ENCODE assay signal across 14 cellular contexts in genomic region chr3:16388850-16389411, GRCh38.
DNase-seq lines count a peak whose midpoint lies in the region; TF ChIP-seq lines count a peak whose summit lies in the region.
"Had no signal": no experiment of that assay in that cellular context is flagged by ENCODE, and none has a peak within 500 bp of the region (broad histone marks: within the 10 kb centered on the region; RNA-seq: fewer than 3 reads in every experiment).

No MANE protein-coding gene starts in this region.

- H3K9me3 Mint-ChIP-seq in nephron progenitor cell = no peaks in the 10 kb centered on the region
- H3K9me3 Mint-ChIP-seq: activated T-cell treated with anti-CD3 and anti-CD28 coated beads, Interleukin-2, amount 50 U/mL, for 24 hours had no signal

- H3K4me3 ChIP-seq in AG09309 (ENCODE audit: control insufficient read depth, low read depth, low read length) = no peak overlapping the region
- no peak overlapping the region for H3K4me3 ChIP-seq in HEK293 (ENCODE audit: low read depth, low read length)
- H3K4me3 ChIP-seq: BLaER1 treated with 17β-estradiol and CSF1 and Interleukin-3, amounts not matched to agents 10 nM and 100 nM; Peyer's patch had no signal

- TF ChIP-seq CTCF in AG09309 (IDR thresholded peaks at IDR 0.05; ENCODE audit: control insufficient read depth, insufficient read depth, low read depth, low read length, missing control alignments) (no peak), HEK293 (tag by site-specific recombination; IDR thresholded peaks at IDR 0.05) (no peak), nephron progenitor cell (IDR thresholded peaks at IDR 0.05) (no peak)

- H3K36me3 ChIP-seq in HEK293 (ENCODE audit: control insufficient read depth in 2 of 2, insufficient read depth in 1 of 2, low read length in 2 of 2) = no peaks in the 10 kb centered on the region
- H3K36me3 ChIP-seq: Peyer's patch had no signal

- POLR2A ChIA-PET in HEK293 (lab: Yijun Ruan, JAX) = no interaction called here

- H3K27ac Mint-ChIP-seq in nephron progenitor cell = peak overlapping the region; percentile 60
- H3K27ac Mint-ChIP-seq: activated T-cell treated with anti-CD3 and anti-CD28 coated beads, Interleukin-2, amount 50 U/mL, for 24 hours had no signal

- H3K27me3 Mint-ChIP-seq in nephron progenitor cell (ENCODE audit: low read depth, poor library complexity) = peaks cover 6% of the 10 kb centered on the region
- H3K27me3 Mint-ChIP-seq: activated T-cell treated with anti-CD3 and anti-CD28 coated beads, Interleukin-2, amount 50 U/mL, for 24 hours; T-helper 17 cell had no signal

- H3K4me1 Mint-ChIP-seq in nephron progenitor cell = peaks cover 52% of the 10 kb centered on the region

- no peak overlapping the region for H3K4me3 Mint-ChIP-seq in nephron progenitor cell
- H3K4me3 Mint-ChIP-seq: activated T-cell treated with anti-CD3 and anti-CD28 coated beads, Interleukin-2, amount 50 U/mL, for 24 hours; T-helper 17 cell had no signal

- H3K9me3 ChIP-seq in HEK293 (ENCODE audit: control insufficient read depth, insufficient read depth, low read depth, low read length) = no peaks in the 10 kb centered on the region
- H3K9me3 ChIP-seq: Peyer's patch had no signal

- DNase-seq in AG09309 (ENCODE audit: low read depth) (peak; percentile 70), fibroblast of gingiva (ENCODE audit: low read depth) (peak; percentile 93), nephron progenitor cell (no peak), anterior cingulate cortex (lab: John Stamatoyannopoulos, UW) (no peak), T-helper 1 cell (no peak), MV-4-11 (lab: John Stamatoyannopoulos, UW) (no peak), NCI-H1694 (lab: John Stamatoyannopoulos, UW) (no peak)
- DNase-seq: activated CD4-positive, alpha-beta T cell treated with anti-CD3 and anti-CD28 coated beads for 4 hours; activated T-cell treated with anti-CD3 and anti-CD28 coated beads, Interleukin-2, amount 50 U/mL, for 24 hours; Peyer's patch; T-helper 17 cell had no signal

- H3K4me1 ChIP-seq in HEK293 (ENCODE audit: control insufficient read depth, insufficient read depth, low read length) = 0 out of 2 replicates have a peak, but pooled peaks cover 3% of the 10 kb centered on the region
- H3K4me1 ChIP-seq: parathyroid adenoma had no signal

- CTCF ChIA-PET in HEK293 (lab: Yijun Ruan, JAX) = no interaction called here

- H3K27ac ChIP-seq in HEK293 (ENCODE audit: extremely low read depth, low read depth, low read length) = no peak overlapping the region
- H3K27ac ChIP-seq: BLaER1 treated with 17β-estradiol and CSF1 and Interleukin-3, amounts not matched to agents 10 nM and 100 nM; parathyroid adenoma had no signal

- peaks cover 7% of the 10 kb centered on the region for H3K36me3 Mint-ChIP-seq in nephron progenitor cell (ENCODE audit: low read depth)

TF ChIP-seq in HEK293, 187 proteins besides CTCF, POLR2A, EP300 and RAD21:
- TF ChIP-seq, protein P1, sequence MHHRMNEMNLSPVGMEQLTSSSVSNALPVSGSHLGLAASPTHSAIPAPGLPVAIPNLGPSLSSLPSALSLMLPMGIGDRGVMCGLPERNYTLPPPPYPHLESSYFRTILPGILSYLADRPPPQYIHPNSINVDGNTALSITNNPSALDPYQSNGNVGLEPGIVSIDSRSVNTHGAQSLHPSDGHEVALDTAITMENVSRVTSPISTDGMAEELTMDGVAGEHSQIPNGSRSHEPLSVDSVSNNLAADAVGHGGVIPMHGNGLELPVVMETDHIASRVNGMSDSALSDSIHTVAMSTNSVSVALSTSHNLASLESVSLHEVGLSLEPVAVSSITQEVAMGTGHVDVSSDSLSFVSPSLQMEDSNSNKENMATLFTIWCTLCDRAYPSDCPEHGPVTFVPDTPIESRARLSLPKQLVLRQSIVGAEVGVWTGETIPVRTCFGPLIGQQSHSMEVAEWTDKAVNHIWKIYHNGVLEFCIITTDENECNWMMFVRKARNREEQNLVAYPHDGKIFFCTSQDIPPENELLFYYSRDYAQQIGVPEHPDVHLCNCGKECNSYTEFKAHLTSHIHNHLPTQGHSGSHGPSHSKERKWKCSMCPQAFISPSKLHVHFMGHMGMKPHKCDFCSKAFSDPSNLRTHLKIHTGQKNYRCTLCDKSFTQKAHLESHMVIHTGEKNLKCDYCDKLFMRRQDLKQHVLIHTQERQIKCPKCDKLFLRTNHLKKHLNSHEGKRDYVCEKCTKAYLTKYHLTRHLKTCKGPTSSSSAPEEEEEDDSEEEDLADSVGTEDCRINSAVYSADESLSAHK (tag by site-specific recombination; IDR thresholded peaks at IDR 0.05) = peak; percentile 31; the same call in 1 of the 2 replicates
- TF ChIP-seq GLIS2 (tag by site-specific recombination; IDR thresholded peaks at IDR 0.05) = no peak
- TF ChIP-seq, protein P2, sequence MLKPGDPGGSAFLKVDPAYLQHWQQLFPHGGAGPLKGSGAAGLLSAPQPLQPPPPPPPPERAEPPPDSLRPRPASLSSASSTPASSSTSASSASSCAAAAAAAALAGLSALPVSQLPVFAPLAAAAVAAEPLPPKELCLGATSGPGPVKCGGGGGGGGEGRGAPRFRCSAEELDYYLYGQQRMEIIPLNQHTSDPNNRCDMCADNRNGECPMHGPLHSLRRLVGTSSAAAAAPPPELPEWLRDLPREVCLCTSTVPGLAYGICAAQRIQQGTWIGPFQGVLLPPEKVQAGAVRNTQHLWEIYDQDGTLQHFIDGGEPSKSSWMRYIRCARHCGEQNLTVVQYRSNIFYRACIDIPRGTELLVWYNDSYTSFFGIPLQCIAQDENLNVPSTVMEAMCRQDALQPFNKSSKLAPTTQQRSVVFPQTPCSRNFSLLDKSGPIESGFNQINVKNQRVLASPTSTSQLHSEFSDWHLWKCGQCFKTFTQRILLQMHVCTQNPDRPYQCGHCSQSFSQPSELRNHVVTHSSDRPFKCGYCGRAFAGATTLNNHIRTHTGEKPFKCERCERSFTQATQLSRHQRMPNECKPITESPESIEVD (tag by site-specific recombination; IDR thresholded peaks at IDR 0.05) = peak; percentile 83

Comparison
In these comparisons a context has a peak if more than half of its experiments do, and no peak if none do; other contexts are left out.
1. DNase-seq: peak in AG09309 (single experiment) and fibroblast of gingiva (single experiment); none in nephron progenitor cell (single experiment), anterior cingulate cortex (0 of 58), T-helper 1 cell (0 of 5), MV-4-11 (single experiment) and NCI-H1694 (single experiment).